In genomic region chr13:75486146-75486545, GRCh38 we compare ENCODE assay signal across 16 cellular contexts. TPM values are rescaled to one million over a fixed set of nuclear protein-coding genes. Genes with fewer than 3 reads are reported as not detected.
DNase-seq lines count a peak whose midpoint lies in the region; ATAC-seq and TF ChIP-seq lines count a peak whose summit lies in the region.
"Had no signal": no experiment of that assay in that cellular context is flagged by ENCODE, and none has a peak within 500 bp of the region (broad histone marks: within the 10 kb centered on the region; RNA-seq: fewer than 3 reads in every experiment).

No MANE protein-coding gene starts in this region.

- DNase-seq in SK-N-SH (no peak), NB4 (ENCODE audit: low read depth) (peak; percentile 23), glomerular visceral epithelial cell (ENCODE audit: extremely low spot score) (peak; percentile 58), suprapubic skin (ENCODE audit: low spot score in 2 of 2) (no peak), colonic mucosa (no peak), MM.1S (no peak), NCI-H2081 treated with DMSO at 0.1 percent for 48 hours (lab: John Stamatoyannopoulos, UW) (no peak)
- DNase-seq: 8988T; CD8-positive, alpha-beta memory T cell; glutamatergic neuron; left cardiac atrium; NCI-H2081; NCI-H748 treated with DMSO at 0.1 percent for 48 hours; tibial artery had no signal

- POLR2A ChIA-PET in SK-N-SH (lab: Yijun Ruan, JAX), result interaction anchor here (0.6 kb wide), 2 partner anchors 36 to 55 kb away, joined by 3 to 4 read pairs; no protein-coding TSS in a partner anchor

- no peak for TF ChIP-seq RAD21 in SK-N-SH (IDR thresholded peaks at IDR 0.05; ENCODE audit: low read length)

- TF ChIP-seq CTCF in SK-N-SH (IDR thresholded peaks at IDR 0.05), result no peak
- TF ChIP-seq CTCF in NB4 (IDR thresholded peaks at IDR 0.05; ENCODE audit: low read depth, low read length), result no peak
- TF ChIP-seq CTCF in suprapubic skin (IDR thresholded peaks at IDR 0.05), result no peak
- no peak for TF ChIP-seq CTCF in colonic mucosa (IDR thresholded peaks at IDR 0.05)
- no peak for TF ChIP-seq CTCF in MM.1S (IDR thresholded peaks at IDR 0.05; ENCODE audit: low read length)

- intact Hi-C loops in colonic mucosa (cut with DNase I), result no loop called here

- no peaks in the 10 kb centered on the region for H3K36me3 ChIP-seq in SK-N-SH (replicated peaks in 1 of 2; ENCODE audit: control insufficient read depth in 1 of 2, insufficient read depth in 2 of 2, low read length in 1 of 2)
- no peaks in the 10 kb centered on the region for H3K36me3 ChIP-seq in suprapubic skin
- H3K36me3 ChIP-seq in colonic mucosa, result no peaks in the 10 kb centered on the region
- H3K36me3 ChIP-seq in MM.1S (replicated peaks; ENCODE audit: insufficient read depth, low read length), result no peaks in the 10 kb centered on the region
- H3K36me3 ChIP-seq: tibial artery had no signal

- CTCF ChIA-PET in SK-N-SH (lab: Yijun Ruan, JAX), result interaction anchor here (1.2 kb wide), 1 partner anchor 114 kb away, joined by 5 read pairs; no protein-coding TSS in a partner anchor

- no peaks in the 10 kb centered on the region for H3K79me2 ChIP-seq in SK-N-SH (ENCODE audit: insufficient read depth)
- H3K79me2 ChIP-seq in MM.1S (ENCODE audit: low read length), result no peaks in the 10 kb centered on the region

- peaks cover 3 to 8% of the 10 kb centered on the region in 2 experiments; a peak in 2 of 4 replicates for H3K4me1 ChIP-seq in SK-N-SH (ENCODE audit: control insufficient read depth in 1 of 2, insufficient read depth in 2 of 2, low read depth in 1 of 2, low read length in 1 of 2)
- H3K4me1 ChIP-seq in suprapubic skin, result peaks cover 11% of the 10 kb centered on the region
- H3K4me1 ChIP-seq in colonic mucosa, result no peaks in the 10 kb centered on the region
- H3K4me1 ChIP-seq in MM.1S (ENCODE audit: low read length), result peaks cover 6% of the 10 kb centered on the region; the same call in 1 of the 2 replicates

- H3K9me3 ChIP-seq in SK-N-SH (no peaks in the 10 kb centered on the region), suprapubic skin (no peaks in the 10 kb centered on the region), colonic mucosa (no peaks in the 10 kb centered on the region), MM.1S (replicated peaks; ENCODE audit: insufficient read depth, low read length) (no peaks in the 10 kb centered on the region)
- H3K9me3 ChIP-seq: tibial artery had no signal

- H4K20me1 ChIP-seq in SK-N-SH (ENCODE audit: insufficient read depth) (no peaks in the 10 kb centered on the region), MM.1S (ENCODE audit: insufficient read depth, low read length) (no peaks in the 10 kb centered on the region)

- peak overlapping the region in 1 of 2 experiments; percentile 50; a peak in 2 of 4 replicates for H3K27ac ChIP-seq in SK-N-SH (ENCODE audit: low read depth in 2 of 2, low read length in 1 of 2)
- peak overlapping the region; percentile 8 for H3K27ac ChIP-seq in suprapubic skin
- H3K27ac ChIP-seq in colonic mucosa, result no peak overlapping the region
- no peak overlapping the region for H3K27ac ChIP-seq in MM.1S (ENCODE audit: low read length)
- H3K27ac ChIP-seq: coronary artery, tibial artery had no signal

- ATAC-seq in SK-N-SH treated with all-trans-retinoic acid at 6 μM for 48 hours, result no peak
- ATAC-seq: left cardiac atrium had no signal

- no peaks in the 10 kb centered on the region for H3K27me3 ChIP-seq in SK-N-SH (ENCODE audit: insufficient read depth)
- no peaks in the 10 kb centered on the region for H3K27me3 ChIP-seq in suprapubic skin
- no peaks in the 10 kb centered on the region for H3K27me3 ChIP-seq in colonic mucosa
- no peaks in the 10 kb centered on the region for H3K27me3 ChIP-seq in MM.1S (replicated peaks; ENCODE audit: insufficient read depth, low read length)
- H3K27me3 ChIP-seq: tibial artery had no signal

- H3K9me2 ChIP-seq in SK-N-SH, result no peaks in the 10 kb centered on the region
- H3K9me2 ChIP-seq in MM.1S (replicated peaks; ENCODE audit: insufficient read depth, low read length), result no peaks in the 10 kb centered on the region

- H3K4me2 ChIP-seq in SK-N-SH, result peak overlapping the region; percentile 12; the same call in 1 of the 2 replicates
- H3K4me2 ChIP-seq in MM.1S (ENCODE audit: low read depth, low read length), result no peak overlapping the region

- H2AFZ ChIP-seq in SK-N-SH (ENCODE audit: low read depth) (peak overlapping the region; percentile 37), MM.1S (ENCODE audit: low read length) (no peak overlapping the region)

- 50% methylated on average over 2 of the region's 2 CpGs for WGBS in SK-N-SH (ENCODE audit: low lambda C conversion rate)
- WGBS in suprapubic skin, result 35% methylated on average over 2 of the region's 2 CpGs

- H3K9ac ChIP-seq in SK-N-SH (no peak overlapping the region), colonic mucosa (ENCODE audit: low read depth in 2 of 2, low read length in 2 of 2) (no peak overlapping the region), MM.1S (ENCODE audit: low read length) (no peak overlapping the region)

- H3F3A ChIP-seq in SK-N-SH (replicated peaks; ENCODE audit: insufficient read depth) (peaks cover 11% of the 10 kb centered on the region), MM.1S (ENCODE audit: insufficient read depth, low read length) (peaks cover 14% of the 10 kb centered on the region; the same call in 1 of the 2 replicates)

- TF ChIP-seq EP300 in SK-N-SH (IDR thresholded peaks at IDR 0.05; ENCODE audit: borderline replicate concordance in 1 of 2, low read depth in 1 of 2, low read length in 1 of 2) (no peak), suprapubic skin (IDR thresholded peaks at IDR 0.05) (no peak)

- no peak overlapping the region for H3K4me3 ChIP-seq in SK-N-SH (ENCODE audit: low read depth in 2 of 2, low read length in 1 of 2)
- no peak overlapping the region for H3K4me3 ChIP-seq in NB4 (ENCODE audit: low read depth, low read length)
- H3K4me3 ChIP-seq in suprapubic skin, result no peak overlapping the region
- H3K4me3 ChIP-seq in colonic mucosa, result no peak overlapping the region
- H3K4me3 ChIP-seq in MM.1S (ENCODE audit: low read length), result no peak overlapping the region
- H3K4me3 ChIP-seq: coronary artery, tibial artery had no signal

- no peak for TF ChIP-seq POLR2A in NB4 (IDR thresholded peaks at IDR 0.05; ENCODE audit: extremely low read depth, insufficient read length)
- no peak for TF ChIP-seq POLR2A in suprapubic skin (IDR thresholded peaks at IDR 0.05)

TF ChIP-seq in SK-N-SH, 30 proteins besides CTCF, POLR2A, EP300 and RAD21 (continues in another document):
- TF ChIP-seq, protein P1, sequence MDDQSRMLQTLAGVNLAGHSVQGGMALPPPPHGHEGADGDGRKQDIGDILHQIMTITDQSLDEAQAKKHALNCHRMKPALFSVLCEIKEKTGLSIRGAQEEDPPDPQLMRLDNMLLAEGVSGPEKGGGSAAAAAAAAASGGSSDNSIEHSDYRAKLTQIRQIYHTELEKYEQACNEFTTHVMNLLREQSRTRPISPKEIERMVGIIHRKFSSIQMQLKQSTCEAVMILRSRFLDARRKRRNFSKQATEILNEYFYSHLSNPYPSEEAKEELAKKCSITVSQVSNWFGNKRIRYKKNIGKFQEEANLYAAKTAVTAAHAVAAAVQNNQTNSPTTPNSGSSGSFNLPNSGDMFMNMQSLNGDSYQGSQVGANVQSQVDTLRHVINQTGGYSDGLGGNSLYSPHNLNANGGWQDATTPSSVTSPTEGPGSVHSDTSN (IDR thresholded peaks at IDR 0.05), result no peak
- TF ChIP-seq FOXM1 (IDR thresholded peaks at IDR 0.05; ENCODE audit: low read depth) (no peak), TEAD4 (IDR thresholded peaks at IDR 0.05; ENCODE audit: borderline replicate concordance, insufficient read depth) (no peak)
- TF ChIP-seq, protein P2, sequence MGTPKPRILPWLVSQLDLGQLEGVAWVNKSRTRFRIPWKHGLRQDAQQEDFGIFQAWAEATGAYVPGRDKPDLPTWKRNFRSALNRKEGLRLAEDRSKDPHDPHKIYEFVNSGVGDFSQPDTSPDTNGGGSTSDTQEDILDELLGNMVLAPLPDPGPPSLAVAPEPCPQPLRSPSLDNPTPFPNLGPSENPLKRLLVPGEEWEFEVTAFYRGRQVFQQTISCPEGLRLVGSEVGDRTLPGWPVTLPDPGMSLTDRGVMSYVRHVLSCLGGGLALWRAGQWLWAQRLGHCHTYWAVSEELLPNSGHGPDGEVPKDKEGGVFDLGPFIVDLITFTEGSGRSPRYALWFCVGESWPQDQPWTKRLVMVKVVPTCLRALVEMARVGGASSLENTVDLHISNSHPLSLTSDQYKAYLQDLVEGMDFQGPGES (IDR thresholded peaks at IDR 0.05; ENCODE audit: low read depth, low read length), result no peak

TF ChIP-seq in SK-N-SH treated with all-trans-retinoic acid at 6 μM for 48 hours, 23 proteins besides CTCF, POLR2A, EP300 and RAD21:
- TF ChIP-seq ARNTL (CRISPR knock-in tag; IDR thresholded peaks at IDR 0.05; ENCODE audit: borderline replicate concordance, low read depth) (no peak), ZNF565 (CRISPR knock-in tag; conservative IDR thresholded peaks at IDR 0.05; ENCODE audit: low read depth) (no peak), BACH2 (CRISPR knock-in tag; IDR thresholded peaks at IDR 0.05; ENCODE audit: borderline replicate concordance) (no peak), ZNF8 (CRISPR knock-in tag; IDR thresholded peaks at IDR 0.05) (no peak), ISL1 (CRISPR knock-in tag; IDR thresholded peaks at IDR 0.05) (no peak), OSR1 (CRISPR knock-in tag; IDR thresholded peaks at IDR 0.05) (no peak)
- TF ChIP-seq, protein P3, sequence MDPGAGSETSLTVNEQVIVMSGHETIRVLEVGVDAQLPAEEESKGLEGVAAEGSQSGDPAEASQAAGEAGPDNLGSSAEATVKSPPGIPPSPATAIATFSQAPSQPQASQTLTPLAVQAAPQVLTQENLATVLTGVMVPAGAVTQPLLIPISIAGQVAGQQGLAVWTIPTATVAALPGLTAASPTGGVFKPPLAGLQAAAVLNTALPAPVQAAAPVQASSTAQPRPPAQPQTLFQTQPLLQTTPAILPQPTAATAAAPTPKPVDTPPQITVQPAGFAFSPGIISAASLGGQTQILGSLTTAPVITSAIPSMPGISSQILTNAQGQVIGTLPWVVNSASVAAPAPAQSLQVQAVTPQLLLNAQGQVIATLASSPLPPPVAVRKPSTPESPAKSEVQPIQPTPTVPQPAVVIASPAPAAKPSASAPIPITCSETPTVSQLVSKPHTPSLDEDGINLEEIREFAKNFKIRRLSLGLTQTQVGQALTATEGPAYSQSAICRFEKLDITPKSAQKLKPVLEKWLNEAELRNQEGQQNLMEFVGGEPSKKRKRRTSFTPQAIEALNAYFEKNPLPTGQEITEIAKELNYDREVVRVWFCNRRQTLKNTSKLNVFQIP (CRISPR knock-in tag; IDR thresholded peaks at IDR 0.05; ENCODE audit: borderline replicate concordance, low read depth), result no peak

RNA-seq across cellular contexts. Expression of gene TBC1D4, which starts 4.2 kb away (rescaled TPM):
- polyA plus RNA-seq in SK-N-SH (2012; rRNA removed), result 8.8 and 10.4 TPM in 2 replicates
- 6.4 and 6.6 TPM in 2 replicates for polyA plus RNA-seq in SK-N-SH (2012; cell fraction: cytosol; rRNA removed)
- 18.5 and 26.1 TPM in 2 replicates for polyA plus RNA-seq in SK-N-SH (2012; cell fraction: nucleus; rRNA removed)
- total RNA-seq in suprapubic skin, result 100 to 1,000 TPM in 1 of 4 donors, 10 to 100 TPM in 3; 54.3 to 110 (median 72.7) TPM
- 10 to 100 TPM; 16.7 to 27.9 TPM for total RNA-seq in colonic mucosa

RNA-seq across cellular contexts. Expression of gene COMMD6, which starts 51.5 kb away (rescaled TPM):
- 73.7 and 76.9 TPM in 2 replicates for polyA plus RNA-seq in SK-N-SH (2012; rRNA removed)
- polyA plus RNA-seq in SK-N-SH (2012; cell fraction: cytosol; rRNA removed), result 103 and 199 TPM in 2 replicates
- polyA plus RNA-seq in SK-N-SH (2012; cell fraction: nucleus; rRNA removed), result 24.3 and 32.0 TPM in 2 replicates
- total RNA-seq in suprapubic skin (10 to 100 TPM; 26.6 to 71.0 (median 42.2) TPM), colonic mucosa (100 to 1,000 TPM; 118 to 157 TPM)

Comparison
In these comparisons a context has a peak if more than half of its experiments do, and no peak if none do; other contexts are left out.
1. DNase-seq: peak in NB4 (single experiment) and glomerular visceral epithelial cell (single experiment); none in SK-N-SH (single experiment), suprapubic skin (0 of 2), colonic mucosa (single experiment), MM.1S (single experiment) and NCI-H2081 treated with DMSO at 0.1 percent for 48 hours (single experiment).